In genomic region chr10:68212721-68213352, GRCh38 we compare ENCODE assay signal across 8 cellular contexts. TPM values are rescaled to one million over a fixed set of nuclear protein-coding genes. Genes with fewer than 3 reads are reported as not detected.
A peak's percentile ranks its signal among the peaks of the same experiment; 100 is the strongest.
DNase-seq lines count a peak whose midpoint lies in the region; ATAC-seq, FAIRE-seq and TF ChIP-seq lines count a peak whose summit lies in the region.

No MANE protein-coding gene starts in this region.

- peak; percentile 46 for ATAC-seq in foreskin keratinocyte
- peak; percentile 48 to 49 for ATAC-seq in stimulated activated naive B cell treated with anti-CD40 and anti-IgM and Interleukin-4, amounts not matched to agents 10 μg/mL and 1 μg/mL and 100 μg/mL, for 72 hours (replicated peaks)
- no peak for ATAC-seq in activated naive CD8-positive, alpha-beta T cell treated with anti-CD3 and anti-CD28 coated beads, Interleukin-2, amount 50 U/mL, for 24 hours

- no peaks in the 10 kb centered on the region for H3K9me3 Mint-ChIP-seq in stimulated activated naive B cell treated with anti-CD40 and anti-IgM and Interleukin-4, amounts not matched to agents 10 μg/mL and 1 μg/mL and 100 μg/mL, for 72 hours
- H3K9me3 Mint-ChIP-seq in activated naive CD8-positive, alpha-beta T cell treated with anti-CD3 and anti-CD28 coated beads, Interleukin-2, amount 50 U/mL, for 24 hours = no peaks in the 10 kb centered on the region

- no peak overlapping the region for H3K4me3 Mint-ChIP-seq in stimulated activated naive B cell treated with anti-CD40 and anti-IgM and Interleukin-4, amounts not matched to agents 10 μg/mL and 1 μg/mL and 100 μg/mL, for 72 hours
- no peak overlapping the region for H3K4me3 Mint-ChIP-seq in activated naive CD8-positive, alpha-beta T cell treated with anti-CD3 and anti-CD28 coated beads, Interleukin-2, amount 50 U/mL, for 24 hours

- H3K27ac ChIP-seq in C4-2B (no peak overlapping the region), RWPE1 (no peak overlapping the region), foreskin keratinocyte (no peak overlapping the region)

- FAIRE-seq in GM19239 (lab: Jason Lieb, UNC) = peak; percentile 61

- no peak overlapping the region for H3K27ac Mint-ChIP-seq in stimulated activated naive B cell treated with anti-CD40 and anti-IgM and Interleukin-4, amounts not matched to agents 10 μg/mL and 1 μg/mL and 100 μg/mL, for 72 hours
- no peak overlapping the region for H3K27ac Mint-ChIP-seq in activated naive CD8-positive, alpha-beta T cell treated with anti-CD3 and anti-CD28 coated beads, Interleukin-2, amount 50 U/mL, for 24 hours

- H3K4me1 ChIP-seq in foreskin keratinocyte = no peaks in the 10 kb centered on the region

- POLR2A ChIA-PET in RWPE1 (lab: Yijun Ruan, JAX; ENCODE audit: low non-redundant PET) = no interaction called here

- TF ChIP-seq CTCF in C4-2B (conservative IDR thresholded peaks at IDR 0.05) (peak; percentile 83), RWPE1 (conservative IDR thresholded peaks at IDR 0.05; ENCODE audit: low read depth) (peak; percentile 69), foreskin keratinocyte (conservative IDR thresholded peaks at IDR 0.05) (peak; percentile 79)

- H3K27me3 Mint-ChIP-seq in stimulated activated naive B cell treated with anti-CD40 and anti-IgM and Interleukin-4, amounts not matched to agents 10 μg/mL and 1 μg/mL and 100 μg/mL, for 72 hours = peaks cover 0 to 5% of the 10 kb centered on the region in 2 donors
- H3K27me3 Mint-ChIP-seq in activated naive CD8-positive, alpha-beta T cell treated with anti-CD3 and anti-CD28 coated beads, Interleukin-2, amount 50 U/mL, for 24 hours = no peaks in the 10 kb centered on the region

- H3K27me3 ChIP-seq in foreskin keratinocyte = peaks cover 20% of the 10 kb centered on the region

- H3K36me3 Mint-ChIP-seq in stimulated activated naive B cell treated with anti-CD40 and anti-IgM and Interleukin-4, amounts not matched to agents 10 μg/mL and 1 μg/mL and 100 μg/mL, for 72 hours = no peaks in the 10 kb centered on the region
- no peaks in the 10 kb centered on the region for H3K36me3 Mint-ChIP-seq in activated naive CD8-positive, alpha-beta T cell treated with anti-CD3 and anti-CD28 coated beads, Interleukin-2, amount 50 U/mL, for 24 hours (ENCODE audit: low read depth)

- H3K4me1 Mint-ChIP-seq in stimulated activated naive B cell treated with anti-CD40 and anti-IgM and Interleukin-4, amounts not matched to agents 10 μg/mL and 1 μg/mL and 100 μg/mL, for 72 hours = no peaks in the 10 kb centered on the region
- no peaks in the 10 kb centered on the region for H3K4me1 Mint-ChIP-seq in activated naive CD8-positive, alpha-beta T cell treated with anti-CD3 and anti-CD28 coated beads, Interleukin-2, amount 50 U/mL, for 24 hours

- no peak for DNase-seq in GM19239 (ENCODE audit: insufficient read length, low spot score)
- peak; percentile 34 for DNase-seq in RWPE1 (ENCODE audit: low spot score)
- peak in 1 of 2 donors; percentile 20 for DNase-seq in foreskin keratinocyte
- no peak for DNase-seq in stimulated activated naive B cell treated with anti-CD40 and anti-IgM and Interleukin-4, amounts not matched to agents 10 μg/mL and 1 μg/mL and 100 μg/mL, for 72 hours
- DNase-seq in activated naive CD8-positive, alpha-beta T cell treated with anti-CD3 and anti-CD28 coated beads, Interleukin-2, amount 50 U/mL, for 24 hours = no peak
- DNase-seq in stimulated activated CD4-positive, alpha-beta T cell treated with anti-CD3 and anti-CD28 coated beads, Interleukin-4, amount 100 ng/mL, for 24 hours = no peak
- DNase-seq in activated T-cell treated with anti-CD3 and anti-CD28 coated beads, Interleukin-2, amount 50 U/mL, for 1 hour = no peak

- CTCF ChIA-PET in RWPE1 (lab: Yijun Ruan, JAX) = interaction anchor here (0.5 to 2.1 kb wide), 27 partner anchors 10 to 390 kb away, joined by 3 to 54 read pairs (median 3); partner anchors contain the start of gene PBLD

RNA-seq across cellular contexts. Expression of gene ATOH7, which starts 19.1 kb away (rescaled TPM):
- total RNA-seq in foreskin keratinocyte = 0.07 TPM in 1 of 2 replicates, not detected in the other
- polyA plus RNA-seq in foreskin keratinocyte = not detected in 2 replicates
